Comparison of ENCODE assay signal across 8 cellular contexts in the genomic region with DNA sequence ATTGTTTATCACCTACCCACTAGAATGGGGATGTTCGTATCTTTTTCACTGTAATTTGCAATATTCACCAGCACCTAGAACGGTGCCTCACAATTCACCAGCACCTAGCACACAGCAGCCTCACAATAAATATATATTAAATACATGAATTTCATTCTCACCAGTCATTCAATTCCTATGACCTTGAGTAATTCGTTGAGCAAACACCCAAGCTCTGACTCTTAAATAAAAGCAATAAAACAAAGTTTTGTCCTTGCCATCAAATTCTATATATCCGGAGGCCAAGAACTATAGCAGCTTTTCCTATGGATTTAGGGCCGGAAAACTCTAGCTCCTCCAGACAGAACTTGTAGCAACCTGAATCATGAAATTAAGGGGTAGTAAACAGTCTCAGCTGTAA. TPM values are rescaled to one million over a fixed set of nuclear protein-coding genes. Genes with fewer than 3 reads are reported as not detected.
DNase-seq lines count a peak whose midpoint lies in the region; ATAC-seq and TF ChIP-seq lines count a peak whose summit lies in the region.

No MANE protein-coding gene starts in this region.

- CTCF ChIA-PET in CD8-positive, alpha-beta memory T cell (lab: Charles Lee), result interaction anchor here (1.0 to 1.7 kb wide), 4 partner anchors 18 to 54 kb away, joined by 3 to 6 read pairs (median 6); no protein-coding TSS in a partner anchor
- CTCF ChIA-PET in OCI-LY7 (lab: Charles Lee; ENCODE audit: unreplicated experiment), result interaction anchor here (0.6 to 0.7 kb wide), 3 partner anchors 21 to 152 kb away, joined by 3 read pairs; no protein-coding TSS in a partner anchor

- H2AFZ ChIP-seq in OCI-LY7 (ENCODE audit: low read length) (no peak overlapping the region), osteoblast (ENCODE audit: low read length) (peak overlapping the region; percentile 99)

- peak overlapping the region; percentile 93 for H3K27ac ChIP-seq in CD8-positive, alpha-beta memory T cell (ENCODE audit: low read depth, low read length)
- H3K27ac ChIP-seq in OCI-LY7 (ENCODE audit: low read depth, low read length, poor library complexity, severe bottlenecking), result no peak overlapping the region
- peak overlapping the region; percentile 98 for H3K27ac ChIP-seq in osteoblast (ENCODE audit: low read depth, low read length)

- H3K4me3 Mint-ChIP-seq in CD8-positive, alpha-beta memory T cell, result peak overlapping the region; percentile 86 to 99 (median 94)

- no peaks in the 10 kb centered on the region for H3K36me3 ChIP-seq in CD8-positive, alpha-beta memory T cell (ENCODE audit: insufficient read depth, low read length)
- H3K36me3 ChIP-seq in OCI-LY7 (ENCODE audit: insufficient read depth, low read length) (peaks cover 25% of the 10 kb centered on the region), osteoblast (ENCODE audit: insufficient read depth, low read length) (peaks cover 12% of the 10 kb centered on the region)

- no peaks in the 10 kb centered on the region for H3K9me2 ChIP-seq in OCI-LY7 (ENCODE audit: insufficient read depth, low read length)

- H3K4me2 ChIP-seq in OCI-LY7 (ENCODE audit: low read length), result peak overlapping the region; percentile 87
- peak overlapping the region; percentile 96 for H3K4me2 ChIP-seq in osteoblast (ENCODE audit: insufficient read depth, low read length)

- H3K27me3 ChIP-seq in CD8-positive, alpha-beta memory T cell (ENCODE audit: insufficient read depth, low read length, poor library complexity, severe bottlenecking), result no peaks in the 10 kb centered on the region
- H3K27me3 ChIP-seq in osteoblast (ENCODE audit: insufficient read depth, low read length), result no peaks in the 10 kb centered on the region

- POLR2A ChIA-PET in CD8-positive, alpha-beta memory T cell (lab: Charles Lee), result interaction anchor here (1.2 kb wide), 1 partner anchor 22 kb away, joined by 9 read pairs; the partner anchor contains the start of gene RDH11
- POLR2A ChIA-PET in OCI-LY7 (lab: Charles Lee), result interaction anchor here (1.0 to 1.1 kb wide), 3 partner anchors 10 to 31 kb away, joined by 3 to 5 read pairs (median 4); partner anchors contain the start of gene RDH12

- peak overlapping the region; percentile 69 for H3K4me3 ChIP-seq in CD8-positive, alpha-beta memory T cell (ENCODE audit: low read length)
- H3K4me3 ChIP-seq in OCI-LY7 (ENCODE audit: low read depth, low read length, poor library complexity, severe bottlenecking), result peak overlapping the region; percentile 82
- H3K4me3 ChIP-seq in epithelial cell of esophagus (ENCODE audit: low read length), result peak overlapping the region; percentile 76
- peak overlapping the region; percentile 95 for H3K4me3 ChIP-seq in osteoblast (ENCODE audit: insufficient read depth, low read length)

- peak overlapping the region; percentile 72 to 96 (median 90) for H3K27ac Mint-ChIP-seq in CD8-positive, alpha-beta memory T cell

- no peaks in the 10 kb centered on the region for H3K9me3 Mint-ChIP-seq in CD8-positive, alpha-beta memory T cell

- TSS peak; percentile 63 for BruUV-seq in OCI-LY7 (replicated peaks; lab: Mats Ljungman, UMichigan)

- H3K79me2 ChIP-seq in OCI-LY7 (ENCODE audit: insufficient read depth, low read depth, low read length) (peaks cover 34% of the 10 kb centered on the region), osteoblast (ENCODE audit: insufficient read depth, low read length) (peaks cover 75% of the 10 kb centered on the region)

- no peak for TF ChIP-seq CTCF in OCI-LY7 (conservative IDR thresholded peaks at IDR 0.05; ENCODE audit: low read length)
- no peak for TF ChIP-seq CTCF in epithelial cell of esophagus (IDR thresholded peaks at IDR 0.05; ENCODE audit: insufficient read depth, low read depth, low read length, missing control alignments)
- no peak for TF ChIP-seq CTCF in osteoblast (IDR thresholded peaks at IDR 0.05; ENCODE audit: extremely low read depth, low read depth, low read length)

- no peaks in the 10 kb centered on the region for H3K9me3 ChIP-seq in CD8-positive, alpha-beta memory T cell (ENCODE audit: low read length)
- H3K9me3 ChIP-seq in OCI-LY7 (ENCODE audit: low read length) (no peaks in the 10 kb centered on the region), osteoblast (ENCODE audit: low read depth, low read length) (no peaks in the 10 kb centered on the region)

- intact Hi-C loops in OCI-LY7 (cut with micrococcal nuclease; ENCODE audit: unreplicated experiment), result no loop called here

- peaks cover 20% of the 10 kb centered on the region for H4K20me1 ChIP-seq in OCI-LY7 (ENCODE audit: insufficient read depth, low read length)
- peaks cover 31% of the 10 kb centered on the region for H4K20me1 ChIP-seq in osteoblast (ENCODE audit: insufficient read depth, low read length)

- H3K4me1 Mint-ChIP-seq in CD8-positive, alpha-beta memory T cell, result peaks cover 44 to 68% (median 66%) of the 10 kb centered on the region in 3 donors

- no peaks in the 10 kb centered on the region for H3K27me3 Mint-ChIP-seq in CD8-positive, alpha-beta memory T cell

- no peak for ATAC-seq in HG03135 (IDR thresholded peaks at IDR 0.05; ENCODE audit: unreplicated experiment)

- no peak for DNase-seq in CD8-positive, alpha-beta memory T cell
- DNase-seq in OCI-LY7 (ENCODE audit: low spot score) (no peak), epithelial cell of esophagus (ENCODE audit: low read depth) (peak; percentile 42), osteoblast (ENCODE audit: insufficient read length, low spot score, missing footprints) (peak; percentile 54), mucosa of gallbladder (ENCODE audit: low spot score) (no peak), RPMI8226 (no peak), NCI-H187 treated with DMSO at 0.1 percent for 48 hours (lab: John Stamatoyannopoulos, UW) (no peak)

- H3K4me1 ChIP-seq in CD8-positive, alpha-beta memory T cell (ENCODE audit: insufficient read depth, low read length), result peaks cover 36% of the 10 kb centered on the region
- H3K4me1 ChIP-seq in OCI-LY7 (ENCODE audit: insufficient read depth, low read length, poor library complexity, severe bottlenecking), result peaks cover 28% of the 10 kb centered on the region
- peaks cover 10% of the 10 kb centered on the region for H3K4me1 ChIP-seq in osteoblast (ENCODE audit: insufficient read depth, low read length)

- H3K36me3 Mint-ChIP-seq in CD8-positive, alpha-beta memory T cell, result peaks cover 0 to 25% (median 2%) of the 10 kb centered on the region in 3 donors

RNA-seq across cellular contexts. Expression of gene VTI1B, which starts 1.0 kb away (rescaled TPM):
- 10 to 100 TPM; 93.7 to 94.4 TPM for total RNA-seq in CD8-positive, alpha-beta memory T cell
- polyA plus RNA-seq in CD8-positive, alpha-beta memory T cell, result 81.4 TPM
- 41.5 and 50.5 TPM in 2 replicates for total RNA-seq in OCI-LY7 (2014; rRNA removed; shearing (Covaris generic))
- total RNA-seq in OCI-LY7 (2022), result 80.2 and 93.3 TPM in 2 replicates
- total RNA-seq in osteoblast, result 64.1 and 66.6 TPM in 2 replicates
- total RNA-seq in mucosa of gallbladder, result 108 TPM

RNA-seq across cellular contexts. Expression of gene RDH11, which starts 22.1 kb away (rescaled TPM):
- total RNA-seq in CD8-positive, alpha-beta memory T cell, result 10 to 100 TPM; 45.1 to 47.8 TPM
- polyA plus RNA-seq in CD8-positive, alpha-beta memory T cell, result 73.4 TPM
- total RNA-seq in OCI-LY7 (2014; rRNA removed; shearing (Covaris generic)), result 31.1 and 32.0 TPM in 2 replicates
- total RNA-seq in OCI-LY7 (2022), result 33.6 and 37.7 TPM in 2 replicates
- 138 and 143 TPM in 2 replicates for total RNA-seq in osteoblast
- 222 TPM for total RNA-seq in mucosa of gallbladder

RNA-seq across cellular contexts. Expression of gene RDH12, which starts 28.2 kb away (rescaled TPM):
- not detected for total RNA-seq in CD8-positive, alpha-beta memory T cell
- polyA plus RNA-seq in CD8-positive, alpha-beta memory T cell, result not detected
- not detected in 2 replicates for total RNA-seq in OCI-LY7 (2014; rRNA removed; shearing (Covaris generic))
- total RNA-seq in OCI-LY7 (2022), result not detected in 2 replicates
- total RNA-seq in osteoblast, result 0.29 TPM in 1 of 2 replicates, not detected in the other
- 166 TPM for total RNA-seq in mucosa of gallbladder

RNA-seq across cellular contexts. Expression of gene ARG2, which starts 53.7 kb away (rescaled TPM):
- 1 to 10 TPM; 2.3 to 2.8 TPM for total RNA-seq in CD8-positive, alpha-beta memory T cell
- polyA plus RNA-seq in CD8-positive, alpha-beta memory T cell, result 1.2 TPM
- total RNA-seq in OCI-LY7 (2014; rRNA removed; shearing (Covaris generic)), result 2.9 and 4.2 TPM in 2 replicates
- total RNA-seq in OCI-LY7 (2022), result 2.0 and 3.4 TPM in 2 replicates
- total RNA-seq in osteoblast, result 11.2 and 13.3 TPM in 2 replicates
- 9.5 TPM for total RNA-seq in mucosa of gallbladder

Comparison
In these comparisons a context has a peak if more than half of its experiments do, and no peak if none do; other contexts are left out.
1. DNase-seq: peak in epithelial cell of esophagus (single experiment) and osteoblast (single experiment); none in CD8-positive, alpha-beta memory T cell (0 of 5), OCI-LY7 (single experiment), mucosa of gallbladder (single experiment), RPMI8226 (single experiment) and NCI-H187 treated with DMSO at 0.1 percent for 48 hours (single experiment).
2. RNA of gene RDH12, which starts 28.2 kb away (total RNA-seq): 166 TPM in mucosa of gallbladder (single experiment); not detected in CD8-positive, alpha-beta memory T cell, not detected in OCI-LY7 and 0.29 TPM in osteoblast; every median in the first group is over 100 times any median in the second.
3. Peak in every context shown above with its lines, with median percentiles within 50 percentile points of each other: H3K4me3 ChIP-seq.